In the genomic region with DNA sequence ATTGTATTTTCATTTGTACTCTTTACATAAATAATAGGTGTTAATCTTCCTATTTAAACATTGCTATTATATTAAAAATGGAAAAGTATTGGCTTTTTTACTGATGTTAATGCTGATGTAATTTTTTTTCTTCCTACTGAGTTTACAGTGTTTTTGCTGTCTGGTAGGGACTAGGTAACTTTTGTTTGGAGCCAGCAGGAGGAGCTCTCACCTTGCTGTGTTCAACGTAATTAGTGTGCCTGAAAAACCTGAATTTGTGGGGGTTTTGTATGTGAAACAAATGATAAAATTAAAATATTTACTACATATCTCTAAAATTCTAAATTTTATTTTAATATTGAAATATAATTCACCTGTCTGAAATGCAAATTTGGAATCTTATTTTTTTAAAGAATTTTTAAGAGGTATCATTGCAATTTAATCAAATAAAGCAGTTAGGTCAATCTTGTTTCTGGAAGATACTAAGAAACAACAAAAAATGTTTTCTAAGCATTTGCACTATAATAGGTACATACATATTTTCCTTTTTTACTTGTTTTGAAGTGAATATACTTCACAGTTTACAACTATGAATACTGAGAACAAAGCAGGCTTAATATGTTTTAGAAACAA, we compare ENCODE assay signal across 8 cellular contexts. TPM values are rescaled to one million over a fixed set of nuclear protein-coding genes. Genes with fewer than 3 reads are reported as not detected.
A peak's percentile ranks its signal among the peaks of the same experiment; 100 is the strongest.
DNase-seq lines count a peak whose midpoint lies in the region; ATAC-seq and TF ChIP-seq lines count a peak whose summit lies in the region.

No MANE protein-coding gene starts in this region.

- H3K4me3 ChIP-seq in cardiac muscle cell (no peak overlapping the region), mesendoderm (ENCODE audit: low read length) (no peak overlapping the region)

- no peaks in the 10 kb centered on the region for H3K79me1 ChIP-seq in mesendoderm (ENCODE audit: low read length)

- H3K27me3 ChIP-seq in cardiac muscle cell: no peaks in the 10 kb centered on the region
- H3K27me3 ChIP-seq in mesendoderm (ENCODE audit: insufficient read depth, low read length, poor library complexity): no peaks in the 10 kb centered on the region

- peak; percentile 59 for TF ChIP-seq CTCF in cardiac muscle cell (IDR thresholded peaks at IDR 0.05; ENCODE audit: low read depth, low read length)
- peak; percentile 76 for TF ChIP-seq CTCF in MCF 10A (IDR thresholded peaks at IDR 0.05; ENCODE audit: unreplicated experiment)

- H3K9me3 ChIP-seq in cardiac muscle cell (ENCODE audit: low read depth): no peaks in the 10 kb centered on the region

- H3K27ac ChIP-seq in cardiac muscle cell (no peak overlapping the region), mesendoderm (ENCODE audit: low read depth, low read length) (no peak overlapping the region)

- DNase-seq in cardiac muscle cell (ENCODE audit: low read depth in 1 of 2, low spot score in 1 of 2) (peak; percentile 29 to 63), left ventricle myocardium superior (no peak), NCI-H524 treated with DMSO at 0.1 percent for 48 hours (lab: John Stamatoyannopoulos, UW) (peak; percentile 53), MCF 10A (ENCODE audit: unreplicated experiment) (peak; percentile 63), mesendoderm (peak; percentile 65), activated T-cell treated with anti-CD3 and anti-CD28 coated beads for 4 hours (no peak), T-helper 9 cell (no peak)

- WGBS in mesendoderm (ENCODE audit: extremely low coverage, insufficient coverage, low lambda C conversion rate): no CpG with 5 or more reads among the region's 1 CpG

- no peaks in the 10 kb centered on the region for H3K9me3 Mint-ChIP-seq in MCF 10A (ENCODE audit: unreplicated experiment)

- H3K18ac ChIP-seq in mesendoderm (ENCODE audit: low read length): no peak overlapping the region

- H3K9ac ChIP-seq in mesendoderm (ENCODE audit: low read length): no peak overlapping the region

- no peaks in the 10 kb centered on the region for H3K79me2 ChIP-seq in mesendoderm (ENCODE audit: control insufficient read depth, insufficient read depth, low read length)

- H2BK120ac ChIP-seq in mesendoderm (ENCODE audit: low read depth, low read length): no peak overlapping the region

- no peak overlapping the region for H3K4me2 ChIP-seq in mesendoderm (ENCODE audit: low read length)

- H2BK15ac ChIP-seq in mesendoderm (replicated peaks; ENCODE audit: low read depth): no peak overlapping the region

- H3K4ac ChIP-seq in mesendoderm (ENCODE audit: low read depth, low read length): no peak overlapping the region

- no peak overlapping the region for H3K4me3 Mint-ChIP-seq in MCF 10A (ENCODE audit: unreplicated experiment)

- CTCF ChIA-PET in MCF 10A (lab: Yijun Ruan, JAX): interaction anchor here (0.7 to 3.0 kb wide), 15 partner anchors 10 to 874 kb away, joined by 3 to 20 read pairs (median 4); no protein-coding TSS in a partner anchor

- ATAC-seq in left ventricle myocardium superior: no peak
- peak; percentile 65 for ATAC-seq in HG03378 (IDR thresholded peaks at IDR 0.05; ENCODE audit: unreplicated experiment)

- H2AK5ac ChIP-seq in mesendoderm (ENCODE audit: low read length): no peak overlapping the region

- H3K36me3 Mint-ChIP-seq in MCF 10A (ENCODE audit: insufficient read depth, unreplicated experiment): no peaks in the 10 kb centered on the region

- H3K27me3 Mint-ChIP-seq in MCF 10A (ENCODE audit: insufficient read depth, unreplicated experiment): no peaks in the 10 kb centered on the region

- H3K4me1 Mint-ChIP-seq in MCF 10A (ENCODE audit: insufficient read depth, unreplicated experiment): no peaks in the 10 kb centered on the region

- no peak overlapping the region for H4K8ac ChIP-seq in mesendoderm (ENCODE audit: low read depth, low read length)

- H3K4me1 ChIP-seq in cardiac muscle cell (ENCODE audit: low read depth): no peaks in the 10 kb centered on the region
- H3K4me1 ChIP-seq in mesendoderm (ENCODE audit: control insufficient read depth, low read depth, low read length): no peaks in the 10 kb centered on the region

- no peak overlapping the region for H2BK5ac ChIP-seq in mesendoderm (ENCODE audit: low read length)

- no peaks in the 10 kb centered on the region for H3K36me3 ChIP-seq in cardiac muscle cell
- H3K36me3 ChIP-seq in mesendoderm (ENCODE audit: control insufficient read depth, insufficient read depth, low read length): no peaks in the 10 kb centered on the region

- H4K5ac ChIP-seq in mesendoderm (ENCODE audit: low read length): no peak overlapping the region

- no peak overlapping the region for H3K56ac ChIP-seq in mesendoderm (ENCODE audit: low read length)

- H3K23ac ChIP-seq in mesendoderm (ENCODE audit: low read length): no peak overlapping the region

- no peak overlapping the region for H3K27ac Mint-ChIP-seq in MCF 10A (ENCODE audit: low read depth, unreplicated experiment)

- BruUV-seq in MCF 10A (replicated peaks; lab: Mats Ljungman, UMichigan): no TSS peak

- POLR2A ChIA-PET in MCF 10A (lab: Yijun Ruan, JAX): no interaction called here

- intact Hi-C loops in left ventricle myocardium superior (cut with micrococcal nuclease) (no loop called here), MCF 10A (cut with micrococcal nuclease) (loop anchor here (1.0 to 10.0 kb wide), 5 partner anchors 155 to 1162 kb away; no protein-coding TSS in a partner anchor)

RNA-seq across cellular contexts. Expression of a gene that starts 48.8 kb away (rescaled TPM):
- total RNA-seq in cardiac muscle cell (0.15 and 0.46 TPM in 2 replicates), left ventricle myocardium superior (0.52 TPM), MCF 10A (2022) (0.33 and 0.66 TPM in 2 replicates)
- polyA plus RNA-seq in cardiac muscle cell: not detected in 2 replicates
- polyA plus RNA-seq in mesendoderm (2013, experiment 1 of 2): 1.3 TPM
- polyA plus RNA-seq in mesendoderm (2013, experiment 2 of 2): 1.1 TPM

Comparison
In these comparisons a context has a peak if more than half of its experiments do, and no peak if none do; other contexts are left out.
1. DNase-seq: peak in cardiac muscle cell (2 of 2), NCI-H524 treated with DMSO at 0.1 percent for 48 hours (single experiment), MCF 10A (single experiment) and mesendoderm (single experiment); none in left ventricle myocardium superior (single experiment), activated T-cell treated with anti-CD3 and anti-CD28 coated beads for 4 hours (single experiment) and T-helper 9 cell (single experiment).